ENCODE assay signal across 14 cellular contexts in genomic region chr6:40713002-40713719, GRCh38.
DNase-seq lines count a peak whose midpoint lies in the region; TF ChIP-seq lines count a peak whose summit lies in the region.
"Had no signal": no experiment of that assay in that cellular context is flagged by ENCODE, and none has a peak within 500 bp of the region (broad histone marks: within the 10 kb centered on the region; RNA-seq: fewer than 3 reads in every experiment).

No MANE protein-coding gene starts in this region.

- H4K20me1 ChIP-seq in H9 (ENCODE audit: control insufficient read depth, insufficient read depth, insufficient read length): no peaks in the 10 kb centered on the region

- H3K27ac ChIP-seq in H9 (ENCODE audit: insufficient read length, low read depth, low read length): no peak overlapping the region

- no peak overlapping the region for H3K9ac ChIP-seq in H9 (ENCODE audit: extremely low read depth, insufficient read length, low read length)

- no peak overlapping the region for H3T11ph ChIP-seq in H9 (ENCODE audit: low read length)

- no peak overlapping the region for H2AFZ ChIP-seq in H9 (ENCODE audit: low read length)

- H3K56ac ChIP-seq in H9 (ENCODE audit: insufficient read length, low read depth, low read length): no peak overlapping the region

- H3K27ac Mint-ChIP-seq in H9: no peak overlapping the region
- H3K27ac Mint-ChIP-seq: activated CD4-positive, alpha-beta T cell treated with anti-CD3 and anti-CD28 coated beads, Interleukin-2, amount 10 ng/mL, durations not matched to agents 24 days and 14 days; CD4-positive, CD25-positive, alpha-beta regulatory T cell; natural killer cell treated with Interleukin-12 subunit alpha and Interleukin-12 subunit beta and Interleukin-15 and Interleukin-18, amount 100 ng/mL, for 72 hours had no signal

- H3K79me1 ChIP-seq in H9 (ENCODE audit: insufficient read depth, low read depth, low read length, poor library complexity, severe bottlenecking): no peaks in the 10 kb centered on the region

- peaks cover 0 to 8% of the 10 kb centered on the region in 2 experiments; a peak in 1 of 4 replicates for H3K4me1 Mint-ChIP-seq in H9
- H3K4me1 Mint-ChIP-seq: activated CD4-positive, alpha-beta T cell treated with anti-CD3 and anti-CD28 coated beads, Interleukin-2, amount 10 ng/mL, durations not matched to agents 24 days and 14 days; CD4-positive, CD25-positive, alpha-beta regulatory T cell had no signal

- no peaks in the 10 kb centered on the region for H3K23me2 ChIP-seq in H9 (ENCODE audit: insufficient read length, low read depth, low read length, poor library complexity, severe bottlenecking)

- H3K79me2 ChIP-seq in H9 (ENCODE audit: insufficient read depth, low read length): no peaks in the 10 kb centered on the region; the same call in 1 of the 2 replicates

- H3K4me3 Mint-ChIP-seq in H9: no peak overlapping the region
- H3K4me3 Mint-ChIP-seq: activated CD4-positive, alpha-beta T cell treated with anti-CD3 and anti-CD28 coated beads, Interleukin-2, amount 10 ng/mL, durations not matched to agents 24 days and 14 days; CD4-positive, CD25-positive, alpha-beta regulatory T cell; natural killer cell treated with Interleukin-12 subunit alpha and Interleukin-12 subunit beta and Interleukin-15 and Interleukin-18, amount 100 ng/mL, for 72 hours had no signal

- H3K27me3 ChIP-seq in BJ (ENCODE audit: control insufficient read depth, insufficient read depth, low read length) (peaks cover 7% of the 10 kb centered on the region), H9 (ENCODE audit: insufficient read depth, low read length) (no peaks in the 10 kb centered on the region)

- CTCF ChIA-PET in BJ (lab: Yijun Ruan, JAX): interaction anchor here (1.2 to 1.4 kb wide), 2 partner anchors 181 to 315 kb away, joined by 3 read pairs; no protein-coding TSS in a partner anchor

- TF ChIP-seq CTCF in BJ (IDR thresholded peaks at IDR 0.05; ENCODE audit: insufficient read depth, low read depth, low read length): peak; percentile 42
- peak; percentile 19; the same call in 1 of the 3 replicates for TF ChIP-seq CTCF in H9 (conservative IDR thresholded peaks at IDR 0.05)
- TF ChIP-seq CTCF in astrocyte of the spinal cord (IDR thresholded peaks at IDR 0.05; ENCODE audit: low read depth, low read length): peak; percentile 20

- no peak overlapping the region for H2BK120ac ChIP-seq in H9 (ENCODE audit: low read depth, low read length, poor library complexity, severe bottlenecking)

- H3K23ac ChIP-seq in H9 (ENCODE audit: insufficient read length, low read depth, low read length): no peak overlapping the region

- POLR2A ChIA-PET in BJ (lab: Charles Lee): no interaction called here

- no peak overlapping the region for H4K5ac ChIP-seq in H9 (ENCODE audit: insufficient read length, low read depth, low read length)

- H3K18ac ChIP-seq in H9 (ENCODE audit: insufficient read length, low read depth, low read length): no peak overlapping the region

- no peak overlapping the region for H3K4me3 ChIP-seq in BJ (ENCODE audit: low read depth, low read length)
- H3K4me3 ChIP-seq in astrocyte of the spinal cord (ENCODE audit: low read depth, low read length): no peak overlapping the region

- no peak overlapping the region for H3K4me2 ChIP-seq in H9 (ENCODE audit: insufficient read depth, insufficient read length, low read length)

- peaks cover 3% of the 10 kb centered on the region for H3K9me3 ChIP-seq in H9 (ENCODE audit: control insufficient read depth, low read depth, low read length)

- DNase-seq in BJ (ENCODE audit: low read depth) (no peak), H9 (no peak), astrocyte of the spinal cord (ENCODE audit: low read depth, low spot score) (no peak), mesenteric fat pad (ENCODE audit: low spot score) (peak; percentile 82), LoVo (ENCODE audit: low spot score) (no peak), HuH-7 (ENCODE audit: low spot score) (no peak), CD1c-positive myeloid dendritic cell (ENCODE audit: extremely low spot score) (no peak)
- no peak for DNase-seq in stimulated activated naive CD4-positive, alpha-beta T cell treated with Interleukin-2 at 50 U/mL for 16 hours (lab: John Stamatoyannopoulos, UW)
- DNase-seq: activated CD4-positive, alpha-beta T cell treated with anti-CD3 and anti-CD28 coated beads, Interleukin-2, amount 10 ng/mL, durations not matched to agents 24 days and 14 days; caudate nucleus; CD4-positive, CD25-positive, alpha-beta regulatory T cell; IMR-90; retina had no signal

- H3K27me3 Mint-ChIP-seq in H9 (ENCODE audit: low read depth): peaks cover 13% of the 10 kb centered on the region

- H2BK12ac ChIP-seq in H9 (ENCODE audit: insufficient read length, low read depth, low read length): no peak overlapping the region

- no CpG with 5 or more reads among the region's 10 CpGs for whole genome bisulfite sequencing in H9 (ENCODE audit: extremely low coverage, insufficient read length, low lambda C conversion rate)

- H4K8ac ChIP-seq in H9 (replicated peaks; ENCODE audit: insufficient read length, low read depth, low read length): no peak overlapping the region

- H3K9me3 Mint-ChIP-seq in H9: peaks cover 4 to 6% of the 10 kb centered on the region in 2 experiments; a peak in 3 of 5 replicates
- H3K9me3 Mint-ChIP-seq: activated CD4-positive, alpha-beta T cell treated with anti-CD3 and anti-CD28 coated beads, Interleukin-2, amount 10 ng/mL, durations not matched to agents 24 days and 14 days; natural killer cell treated with Interleukin-12 subunit alpha and Interleukin-12 subunit beta and Interleukin-15 and Interleukin-18, amount 100 ng/mL, for 72 hours had no signal

- H3K4me1 ChIP-seq in H9 (ENCODE audit: insufficient read depth, low read length): no peaks in the 10 kb centered on the region

- H3K4ac ChIP-seq in H9 (ENCODE audit: low read depth, low read length): no peak overlapping the region

- H3K36me3 Mint-ChIP-seq in H9 (ENCODE audit: insufficient read depth in 1 of 3, low read depth in 3 of 3): peaks cover 0 to 9% (median 5%) of the 10 kb centered on the region in 3 experiments; a peak in 4 of 7 replicates
- H3K36me3 Mint-ChIP-seq: CD4-positive, CD25-positive, alpha-beta regulatory T cell; natural killer cell treated with Interleukin-12 subunit alpha and Interleukin-12 subunit beta and Interleukin-15 and Interleukin-18, amount 100 ng/mL, for 72 hours had no signal

- H4K91ac ChIP-seq in H9 (ENCODE audit: insufficient read length, low read depth, low read length): no peak overlapping the region

- H2AK5ac ChIP-seq in H9 (ENCODE audit: insufficient read length, low read length): no peak overlapping the region

- no peak overlapping the region for H2BK20ac ChIP-seq in H9 (ENCODE audit: low read depth, low read length, poor library complexity, severe bottlenecking)

- H3K14ac ChIP-seq in H9 (ENCODE audit: insufficient read depth, low read length): peak overlapping the region; percentile 31; the same call in 1 of the 2 replicates

- H2BK15ac ChIP-seq in H9 (ENCODE audit: low read depth, low read length): no peak overlapping the region

- no peaks in the 10 kb centered on the region for H3K36me3 ChIP-seq in BJ (ENCODE audit: control insufficient read depth, insufficient read depth, low read length)

- in situ Hi-C loops in astrocyte of the spinal cord (cut with HindIII; ENCODE audit: low sequenced_read_pairs): no loop called here

- no peak overlapping the region for H2BK5ac ChIP-seq in H9 (ENCODE audit: insufficient read length, low read length)
